ENCODE assay signal across 23 cellular contexts in the genomic region with DNA sequence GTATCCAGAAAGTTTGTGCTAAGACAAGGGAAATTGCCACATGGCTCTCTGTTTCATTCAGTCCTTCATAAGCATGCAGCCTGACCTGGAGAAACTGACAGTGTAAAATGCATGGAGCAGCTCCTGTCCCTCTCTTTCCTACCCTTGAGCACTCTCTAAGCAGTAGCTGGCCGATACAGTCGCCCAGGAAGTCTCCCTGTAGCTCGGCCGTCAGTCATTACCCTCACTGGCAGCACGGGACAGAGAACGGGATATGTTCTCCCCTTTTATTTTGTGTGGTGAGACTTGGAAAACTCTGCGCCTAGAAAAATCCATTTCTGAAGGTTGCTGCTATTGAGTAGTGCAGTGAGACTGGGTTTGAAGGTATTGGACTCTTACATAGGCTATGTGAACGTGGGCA. TPM values are rescaled to one million over a fixed set of nuclear protein-coding genes. Genes with fewer than 3 reads are reported as not detected.
DNase-seq lines count a peak whose midpoint lies in the region; ATAC-seq and TF ChIP-seq lines count a peak whose summit lies in the region.
"Had no signal": no experiment of that assay in that cellular context is flagged by ENCODE, and none has a peak within 500 bp of the region (broad histone marks: within the 10 kb centered on the region; RNA-seq: fewer than 3 reads in every experiment).

No MANE protein-coding gene starts in this region.

- CTCF ChIA-PET in naive thymus-derived CD4-positive, alpha-beta T cell (lab: Charles Lee): interaction anchor here (0.7 to 1.4 kb wide), 2 partner anchors 11 to 14 kb away, joined by 3 read pairs; no protein-coding TSS in a partner anchor
- CTCF ChIA-PET in PC-3 (lab: Charles Lee): no interaction called here

- H2BK5ac ChIP-seq in trophoblast cell (ENCODE audit: low read depth, low read length, poor library complexity): no peak overlapping the region

- WGBS in trophoblast cell (ENCODE audit: extremely low coverage, insufficient coverage, insufficient read length): no CpG with 5 or more reads among the region's 8 CpGs

- H3K9me3 ChIP-seq in neural progenitor cell (ENCODE audit: low read depth) (no peaks in the 10 kb centered on the region), trophoblast cell (ENCODE audit: insufficient read depth, low read depth, low read length) (peaks cover 6% of the 10 kb centered on the region), PC-3 (ENCODE audit: low read length) (no peaks in the 10 kb centered on the region), tibial artery (peaks cover 0 to 10% (median 9%) of the 10 kb centered on the region in 3 donors)
- H3K9me3 ChIP-seq in naive thymus-derived CD4-positive, alpha-beta T cell (ENCODE audit: control insufficient read depth in 2 of 3, low read length in 3 of 3): no peaks in the 10 kb centered on the region

- H3K79me2 ChIP-seq in neural progenitor cell (ENCODE audit: low read depth) (no peaks in the 10 kb centered on the region), trophoblast cell (ENCODE audit: control insufficient read depth, insufficient read depth, low read length, poor library complexity) (no peaks in the 10 kb centered on the region), PC-3 (ENCODE audit: low read length) (no peaks in the 10 kb centered on the region)

- H3K4me1 Mint-ChIP-seq in neural progenitor cell: peaks cover 68% of the 10 kb centered on the region
- peaks cover 0 to 5% (median 0%) of the 10 kb centered on the region in 7 donors for H3K4me1 Mint-ChIP-seq in naive thymus-derived CD4-positive, alpha-beta T cell

- H3K4me2 ChIP-seq in neural progenitor cell (no peak overlapping the region), trophoblast cell (ENCODE audit: low read length) (no peak overlapping the region), PC-3 (ENCODE audit: low read length) (no peak overlapping the region)
- H3K4me2 ChIP-seq: GM23338 had no signal

- H3K27me3 ChIP-seq in neural progenitor cell (no peaks in the 10 kb centered on the region), trophoblast cell (ENCODE audit: insufficient read depth, low read length) (no peaks in the 10 kb centered on the region), PC-3 (ENCODE audit: low read length) (no peaks in the 10 kb centered on the region), tibial artery (no peaks in the 10 kb centered on the region)
- H3K27me3 ChIP-seq in naive thymus-derived CD4-positive, alpha-beta T cell (ENCODE audit: control insufficient read depth in 2 of 2, insufficient read depth in 2 of 2, low read length in 2 of 2): no peaks in the 10 kb centered on the region

- no peak overlapping the region for H2AK5ac ChIP-seq in trophoblast cell (ENCODE audit: low read length)

- H3K9me2 ChIP-seq in PC-3 (replicated peaks; ENCODE audit: low read length): no peaks in the 10 kb centered on the region

- H3K36me3 ChIP-seq in neural progenitor cell: no peaks in the 10 kb centered on the region
- H3K36me3 ChIP-seq in trophoblast cell (ENCODE audit: control insufficient read depth in 1 of 2, insufficient read depth in 2 of 2, low read length in 2 of 2): no peaks in the 10 kb centered on the region
- no peaks in the 10 kb centered on the region for H3K36me3 ChIP-seq in naive thymus-derived CD4-positive, alpha-beta T cell (ENCODE audit: control insufficient read depth in 2 of 3, insufficient read depth in 3 of 3, low read length in 3 of 3)
- H3K36me3 ChIP-seq in PC-3 (ENCODE audit: low read depth, low read length): no peaks in the 10 kb centered on the region
- no peaks in the 10 kb centered on the region for H3K36me3 ChIP-seq in tibial artery

- no peak overlapping the region for H3K4ac ChIP-seq in trophoblast cell (ENCODE audit: low read depth, low read length)

- POLR2A ChIA-PET in naive thymus-derived CD4-positive, alpha-beta T cell (lab: Charles Lee): no interaction called here
- POLR2A ChIA-PET in PC-3 (lab: Charles Lee; ENCODE audit: unreplicated experiment): no interaction called here

- H4K20me1 ChIP-seq in neural progenitor cell (ENCODE audit: low read depth): no peaks in the 10 kb centered on the region
- no peaks in the 10 kb centered on the region for H4K20me1 ChIP-seq in PC-3 (ENCODE audit: low read length)

- H3K79me1 ChIP-seq in trophoblast cell (ENCODE audit: low read length): no peaks in the 10 kb centered on the region

- no peak overlapping the region for H3K4me3 ChIP-seq in coronary artery
- no peak overlapping the region for H3K4me3 ChIP-seq in neural progenitor cell
- H3K4me3 ChIP-seq in trophoblast cell (ENCODE audit: low read depth, low read length): no peak overlapping the region
- H3K4me3 ChIP-seq in naive thymus-derived CD4-positive, alpha-beta T cell (ENCODE audit: low read length): no peak overlapping the region
- no peak overlapping the region for H3K4me3 ChIP-seq in PC-3 (ENCODE audit: low read length)
- H3K4me3 ChIP-seq in tibial artery: no peak overlapping the region
- H3K4me3 ChIP-seq: GM23338 had no signal

- no peak overlapping the region for H4K91ac ChIP-seq in trophoblast cell (ENCODE audit: low read depth, low read length)

- no TSS peak for BruUV-seq in PC-3 (replicated peaks; lab: Mats Ljungman, UMichigan)

- H2AFZ ChIP-seq in neural progenitor cell (replicated peaks): no peak overlapping the region
- no peak overlapping the region for H2AFZ ChIP-seq in trophoblast cell (ENCODE audit: insufficient read depth, low read length, poor library complexity)
- H2AFZ ChIP-seq in PC-3 (ENCODE audit: low read length): no peak overlapping the region

- H3K9ac ChIP-seq in neural progenitor cell: no peak overlapping the region
- H3K9ac ChIP-seq in trophoblast cell (ENCODE audit: low read length): peak overlapping the region; percentile 22
- no peak overlapping the region for H3K9ac ChIP-seq in PC-3 (ENCODE audit: low read length)

- H3K27ac Mint-ChIP-seq in neural progenitor cell: peak overlapping the region; percentile 18
- no peak overlapping the region for H3K27ac Mint-ChIP-seq in naive thymus-derived CD4-positive, alpha-beta T cell
- H3K27ac Mint-ChIP-seq: CD4-positive, alpha-beta memory T cell; GM23338 had no signal

- no peak overlapping the region for H4K8ac ChIP-seq in trophoblast cell (ENCODE audit: low read depth, low read length)

- DNase-seq in coronary artery (ENCODE audit: low spot score) (peak; percentile 19), ecto neural progenitor cell (ENCODE audit: low spot score) (peak; percentile 24), neural progenitor cell (ENCODE audit: low spot score) (no peak), trophoblast cell (no peak), globus pallidus (ENCODE audit: low spot score) (no peak), PC-3 (no peak), tibial artery (no peak)
- no peak for DNase-seq in naive thymus-derived CD4-positive, alpha-beta T cell
- DNase-seq: C1 segment of cervical spinal cord; Calu3; CD4-positive, alpha-beta memory T cell; COR-L47; DMS53; DMS79 treated with DMSO at 0.1 percent for 48 hours; GF-D8; H9 had no signal

- H3K23ac ChIP-seq in trophoblast cell (ENCODE audit: low read length): no peak overlapping the region

- H4K12ac ChIP-seq in trophoblast cell (ENCODE audit: low read depth, low read length): no peak overlapping the region

- H2BK120ac ChIP-seq in trophoblast cell (ENCODE audit: insufficient read depth, low read length, poor library complexity): no peak overlapping the region

- no peak overlapping the region for H3K18ac ChIP-seq in trophoblast cell (ENCODE audit: low read length)

- no peak overlapping the region for H3K27ac ChIP-seq in coronary artery
- H3K27ac ChIP-seq in neural progenitor cell: no peak overlapping the region
- no peak overlapping the region for H3K27ac ChIP-seq in trophoblast cell (ENCODE audit: low read depth, low read length)
- no peak overlapping the region for H3K27ac ChIP-seq in naive thymus-derived CD4-positive, alpha-beta T cell (ENCODE audit: low read depth, low read length)
- no peak overlapping the region for H3K27ac ChIP-seq in PC-3 (ENCODE audit: low read length)
- H3K27ac ChIP-seq in tibial artery: no peak overlapping the region

- peaks cover 12% of the 10 kb centered on the region for H3K27me3 Mint-ChIP-seq in neural progenitor cell (ENCODE audit: insufficient read depth, low read depth)
- peaks cover 0 to 8% (median 0%) of the 10 kb centered on the region in 5 donors for H3K27me3 Mint-ChIP-seq in naive thymus-derived CD4-positive, alpha-beta T cell
- H3K27me3 Mint-ChIP-seq: CD4-positive, alpha-beta memory T cell had no signal

- no peak overlapping the region for H3K14ac ChIP-seq in trophoblast cell (ENCODE audit: low read length)

- peaks cover 34% of the 10 kb centered on the region for H3K4me1 ChIP-seq in neural progenitor cell
- no peaks in the 10 kb centered on the region for H3K4me1 ChIP-seq in trophoblast cell (ENCODE audit: control insufficient read depth in 1 of 2, insufficient read depth in 2 of 2, low read length in 2 of 2)
- no peaks in the 10 kb centered on the region for H3K4me1 ChIP-seq in naive thymus-derived CD4-positive, alpha-beta T cell (ENCODE audit: control insufficient read depth in 2 of 2, insufficient read depth in 2 of 2, low read length in 2 of 2)
- H3K4me1 ChIP-seq in PC-3 (ENCODE audit: insufficient read depth, low read length): no peaks in the 10 kb centered on the region
- H3K4me1 ChIP-seq in tibial artery: no peaks in the 10 kb centered on the region

- H3K36me3 Mint-ChIP-seq in neural progenitor cell: no peaks in the 10 kb centered on the region
- H3K36me3 Mint-ChIP-seq in naive thymus-derived CD4-positive, alpha-beta T cell: peaks cover 0 to 3% (median 0%) of the 10 kb centered on the region in 5 donors
- H3K36me3 Mint-ChIP-seq: CD4-positive, alpha-beta memory T cell had no signal

- H2BK12ac ChIP-seq in trophoblast cell (ENCODE audit: low read length): no peak overlapping the region

- no peak for ATAC-seq in naive thymus-derived CD4-positive, alpha-beta T cell
- no peak for ATAC-seq in PC-3
- ATAC-seq: GM23338, HCT116 had no signal

- peaks cover 10% of the 10 kb centered on the region for H3K9me3 Mint-ChIP-seq in neural progenitor cell
- peaks cover 0 to 4% (median 0%) of the 10 kb centered on the region in 11 donors for H3K9me3 Mint-ChIP-seq in naive thymus-derived CD4-positive, alpha-beta T cell

- peaks cover 19% of the 10 kb centered on the region for H3F3A ChIP-seq in neural progenitor cell (ENCODE audit: low read depth)
- no peaks in the 10 kb centered on the region for H3F3A ChIP-seq in PC-3 (ENCODE audit: low read length, unreplicated experiment)

- TF ChIP-seq CTCF in coronary artery (IDR thresholded peaks at IDR 0.05): no peak
- no peak for TF ChIP-seq CTCF in neural progenitor cell (IDR thresholded peaks at IDR 0.05)
- no peak for TF ChIP-seq CTCF in PC-3 (conservative IDR thresholded peaks at IDR 0.05; ENCODE audit: low read depth, low read length)
- TF ChIP-seq CTCF in tibial artery (IDR thresholded peaks at IDR 0.05): no peak

- intact Hi-C loops in naive thymus-derived CD4-positive, alpha-beta T cell (cut with micrococcal nuclease): no loop called here
- intact Hi-C loops in PC-3 (cut with micrococcal nuclease): no loop called here
- intact Hi-C loops in tibial artery (cut with DNase I; ENCODE audit: low total_unique reads): no loop called here

- H3K4me3 Mint-ChIP-seq in neural progenitor cell: no peak overlapping the region
- no peak overlapping the region for H3K4me3 Mint-ChIP-seq in naive thymus-derived CD4-positive, alpha-beta T cell
- H3K4me3 Mint-ChIP-seq: CD4-positive, alpha-beta memory T cell; GM23338; H9 had no signal

RNA-seq across cellular contexts. Expression of gene KCNMB1, which starts 56.8 kb away (rescaled TPM):
- total RNA-seq in neural progenitor cell (ENCODE audit: low replicate concordance) (not detected in 2 replicates), PC-3 (2014; rRNA removed) (not detected in 2 replicates)
- 0.15 and 0.16 TPM in 2 replicates for polyA plus RNA-seq in trophoblast cell (2013)
- 1 to 10 TPM in 1 of 5 experiments, under 1 TPM in 1, not detected in 3; 0.48 to 5.6 TPM for total RNA-seq in naive thymus-derived CD4-positive, alpha-beta T cell
- not detected for polyA plus RNA-seq in naive thymus-derived CD4-positive, alpha-beta T cell
- total RNA-seq: A172; A673; Calu3; CD4-positive, alpha-beta memory T cell; G401; H4 had no signal
- polyA plus RNA-seq: CD4-positive, alpha-beta memory T cell had no signal

RNA-seq across cellular contexts. Expression of gene KCNIP1, which starts 57.9 kb away (rescaled TPM):
- 2.4 and 2.8 TPM in 2 replicates for total RNA-seq in neural progenitor cell (ENCODE audit: low replicate concordance)
- 0.26 and 0.37 TPM in 2 replicates for polyA plus RNA-seq in trophoblast cell (2013)
- not detected for total RNA-seq in naive thymus-derived CD4-positive, alpha-beta T cell
- polyA plus RNA-seq in naive thymus-derived CD4-positive, alpha-beta T cell: not detected
- not detected in 2 replicates for total RNA-seq in PC-3 (2014; rRNA removed)
- total RNA-seq: A172; Calu3; CD4-positive, alpha-beta memory T cell; G401; H4 had no signal
- polyA plus RNA-seq: BJ; CD4-positive, alpha-beta memory T cell had no signal

Comparison
In these comparisons a context has a peak if more than half of its experiments do, and no peak if none do; other contexts are left out.
1. DNase-seq: peak in coronary artery (single experiment) and ecto neural progenitor cell (single experiment); none in neural progenitor cell (single experiment), trophoblast cell (0 of 2), globus pallidus (single experiment), naive thymus-derived CD4-positive, alpha-beta T cell (0 of 9), PC-3 (single experiment) and tibial artery (0 of 2).